Comparison of ENCODE assay signal across 13 cellular contexts in the genomic region with DNA sequence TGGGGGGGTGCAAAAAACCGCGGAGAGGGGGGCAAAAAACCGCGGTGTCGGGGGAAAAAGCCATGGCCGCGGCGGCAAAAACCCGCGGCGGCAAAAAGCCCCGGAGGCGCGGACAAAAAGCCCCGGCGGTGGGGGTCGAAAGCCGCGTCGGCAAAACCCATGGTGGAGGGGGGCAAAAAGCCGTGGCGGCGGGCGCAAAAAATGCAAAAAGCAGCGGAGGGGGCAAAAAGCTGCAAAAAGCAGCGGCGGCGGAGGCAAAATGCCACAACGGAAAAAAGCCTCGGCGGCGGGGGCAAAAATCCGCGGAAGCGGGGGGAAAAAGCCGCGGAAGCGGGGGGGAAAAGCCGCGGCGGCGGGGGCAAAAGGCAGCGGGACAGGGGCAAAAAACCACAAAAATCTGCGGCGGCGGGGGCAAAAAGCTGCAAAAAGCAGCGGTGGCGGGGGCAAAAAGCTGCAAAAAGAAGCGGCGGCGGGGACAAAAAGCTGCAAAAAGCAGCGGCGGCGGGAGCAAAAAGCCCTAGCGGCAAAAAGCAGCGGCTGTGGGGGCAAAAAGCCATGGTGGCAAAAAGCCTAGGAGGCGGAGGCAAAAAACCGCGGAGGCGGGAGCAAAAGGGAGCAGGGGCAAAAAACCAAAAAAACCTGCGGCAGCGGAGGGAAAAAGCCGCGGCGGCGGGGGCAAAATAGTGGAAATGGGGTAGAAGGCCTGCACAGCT.
A peak's percentile ranks its signal among the peaks of the same experiment; 100 is the strongest.
DNase-seq lines count a peak whose midpoint lies in the region; ATAC-seq, FAIRE-seq and TF ChIP-seq lines count a peak whose summit lies in the region.
"Had no signal": no experiment of that assay in that cellular context is flagged by ENCODE, and none has a peak within 500 bp of the region (broad histone marks: within the 10 kb centered on the region; RNA-seq: fewer than 3 reads in every experiment).

No MANE protein-coding gene starts in this region.

- H3K9ac ChIP-seq in HepG2 (ENCODE audit: insufficient read depth, low read depth, low read length): no peak overlapping the region
- H3K9ac ChIP-seq: BLaER1 treated with 17β-estradiol and CSF1 and Interleukin-3, amounts not matched to agents 10 nM and 100 nM had no signal

- no peak for DNase-seq in activated naive CD4-positive, alpha-beta T cell treated with anti-CD3 and anti-CD28 coated beads, Interleukin-2, amount 10 ng/mL, durations not matched to agents 7 days and 5 days
- DNase-seq in activated naive CD4-positive, alpha-beta T cell (lab: John Stamatoyannopoulos, UW): no peak
- DNase-seq in activated naive CD8-positive, alpha-beta T cell treated with anti-CD3 and anti-CD28 coated beads for 36 hours: no peak
- DNase-seq in HepG2 (ENCODE audit: low spot score) (no peak), upper lobe of right lung (no peak), T-cell (no peak), activated T-cell treated with anti-CD3 and anti-CD28 coated beads for 4 hours (no peak)
- DNase-seq: NCI-H2107; stimulated activated naive B cell treated with anti-CD40 and anti-IgM and Interleukin-4, amounts not matched to agents 10 μg/mL and 1 μg/mL and 100 μg/mL, for 72 hours had no signal

- WGBS in HepG2 (ENCODE audit: low lambda C conversion rate): 50% methylated on average over 66 of the region's 66 CpGs

- POLR2A ChIA-PET in HepG2 (lab: Yijun Ruan, JAX): no interaction called here
- POLR2A ChIA-PET in T-cell (lab: Charles Lee): no interaction called here

- H3K4me2 ChIP-seq in HepG2 (ENCODE audit: low read depth, low read length): peak overlapping the region; percentile 39
- H3K4me2 ChIP-seq: BLaER1 treated with 17β-estradiol and CSF1 and Interleukin-3, amounts not matched to agents 10 nM and 100 nM had no signal

- FAIRE-seq in HepG2 (lab: Jason Lieb, UNC): no peak

- peaks cover 29% of the 10 kb centered on the region for H3K27me3 Mint-ChIP-seq in activated naive CD4-positive, alpha-beta T cell treated with anti-CD3 and anti-CD28 coated beads, Interleukin-2, amount 10 ng/mL, durations not matched to agents 7 days and 5 days
- H3K27me3 Mint-ChIP-seq in activated naive CD8-positive, alpha-beta T cell treated with anti-CD3 and anti-CD28 coated beads for 36 hours: peaks cover 53% of the 10 kb centered on the region
- peaks cover 26 to 33% of the 10 kb centered on the region in 2 donors for H3K27me3 Mint-ChIP-seq in T-cell
- H3K27me3 Mint-ChIP-seq: brain had no signal

- TF ChIP-seq EP300 in HepG2 (IDR thresholded peaks at IDR 0.05; ENCODE audit: low read depth in 2 of 2, low read length in 2 of 2): no peak
- TF ChIP-seq EP300 in HepG2 (CRISPR knock-in tag; IDR thresholded peaks at IDR 0.05; ENCODE audit: borderline replicate concordance): no peak

- no peak for ATAC-seq in HepG2
- no peak for ATAC-seq in upper lobe of right lung
- no peak for ATAC-seq in HG02678 (IDR thresholded peaks at IDR 0.05; ENCODE audit: unreplicated experiment)
- no peak for ATAC-seq in T-cell (replicated peaks in 1 of 4)
- ATAC-seq: stimulated activated naive B cell treated with anti-CD40 and anti-IgM and Interleukin-4, amounts not matched to agents 10 μg/mL and 1 μg/mL and 100 μg/mL, for 72 hours had no signal

- in situ Hi-C loops in HepG2 (cut with HindIII; ENCODE audit: extremely low pct_ligation_motif_present, low pct_unique_long_range_greater_than_20kb): no loop called here

- no peaks in the 10 kb centered on the region for H3K9me3 Mint-ChIP-seq in activated naive CD4-positive, alpha-beta T cell treated with anti-CD3 and anti-CD28 coated beads, Interleukin-2, amount 10 ng/mL, durations not matched to agents 7 days and 5 days
- H3K9me3 Mint-ChIP-seq in activated naive CD8-positive, alpha-beta T cell treated with anti-CD3 and anti-CD28 coated beads for 36 hours: peaks cover 12% of the 10 kb centered on the region
- H3K9me3 Mint-ChIP-seq in T-cell: peaks cover 8 to 20% (median 10%) of the 10 kb centered on the region in 3 donors

- peaks cover 3% of the 10 kb centered on the region for H3K4me1 Mint-ChIP-seq in activated naive CD4-positive, alpha-beta T cell treated with anti-CD3 and anti-CD28 coated beads, Interleukin-2, amount 10 ng/mL, durations not matched to agents 7 days and 5 days
- no peaks in the 10 kb centered on the region for H3K4me1 Mint-ChIP-seq in activated naive CD8-positive, alpha-beta T cell treated with anti-CD3 and anti-CD28 coated beads for 36 hours
- H3K4me1 Mint-ChIP-seq in T-cell: peaks cover 2 to 4% (median 4%) of the 10 kb centered on the region in 3 donors
- H3K4me1 Mint-ChIP-seq: brain, memory B cell had no signal

- H3K36me3 ChIP-seq in HepG2 (replicated peaks in 1 of 2; ENCODE audit: control insufficient read depth in 1 of 2, insufficient read depth in 2 of 2, low read length in 2 of 2): no peaks in the 10 kb centered on the region
- no peaks in the 10 kb centered on the region for H3K36me3 ChIP-seq in upper lobe of right lung
- H3K36me3 ChIP-seq: BLaER1 treated with 17β-estradiol and CSF1 and Interleukin-3, amounts not matched to agents 10 nM and 100 nM had no signal

- H3K4me1 ChIP-seq in HepG2 (ENCODE audit: insufficient read depth, low read length) (no peaks in the 10 kb centered on the region), upper lobe of right lung (no peaks in the 10 kb centered on the region)
- H3K4me1 ChIP-seq: BLaER1 treated with 17β-estradiol and CSF1 and Interleukin-3, amounts not matched to agents 10 nM and 100 nM had no signal

- TF ChIP-seq CTCF in HepG2 (CRISPR knock-in tag; IDR thresholded peaks at IDR 0.05) (no peak), upper lobe of right lung (IDR thresholded peaks at IDR 0.05) (no peak)

- H3K27ac ChIP-seq in HepG2 (ENCODE audit: extremely low read length, insufficient read depth, low read length) (no peak overlapping the region), upper lobe of right lung (no peak overlapping the region)
- H3K27ac ChIP-seq: BLaER1 treated with 17β-estradiol and CSF1 and Interleukin-3, amounts not matched to agents 10 nM and 100 nM had no signal

- CTCF ChIA-PET in activated naive CD4-positive, alpha-beta T cell treated with anti-CD3 and anti-CD28 coated beads, Interleukin-2, amount 10 ng/mL, durations not matched to agents 7 days and 5 days (lab: Charles Lee): no interaction called here
- CTCF ChIA-PET in HepG2 (lab: Yijun Ruan, JAX; ENCODE audit: low intra/inter-chr PET ratio, low total read pairs): no interaction called here
- CTCF ChIA-PET in T-cell (lab: Charles Lee): no interaction called here

- no TSS peak for BruUV-seq in HepG2 (replicated peaks; lab: Mats Ljungman, UMichigan)

- H3K4me3 ChIP-seq in HepG2 (replicated peaks in 1 of 3; ENCODE audit: insufficient read depth in 1 of 3, low read depth in 2 of 3, low read length in 3 of 3) (peak overlapping the region; percentile 40 to 50 (median 49); a peak in 4 of 6 replicates), upper lobe of right lung (peak overlapping the region; percentile 35)

- no peaks in the 10 kb centered on the region for H4K20me1 ChIP-seq in HepG2 (ENCODE audit: insufficient read depth, low read length)
- H4K20me1 ChIP-seq: BLaER1 treated with 17β-estradiol and CSF1 and Interleukin-3, amounts not matched to agents 10 nM and 100 nM had no signal

- H2AFZ ChIP-seq in HepG2 (ENCODE audit: low read length): no peak overlapping the region

- no peak overlapping the region for H3K4me3 Mint-ChIP-seq in activated naive CD4-positive, alpha-beta T cell treated with anti-CD3 and anti-CD28 coated beads, Interleukin-2, amount 10 ng/mL, durations not matched to agents 7 days and 5 days
- H3K4me3 Mint-ChIP-seq in activated naive CD8-positive, alpha-beta T cell treated with anti-CD3 and anti-CD28 coated beads for 36 hours: peak overlapping the region; percentile 4
- H3K4me3 Mint-ChIP-seq in T-cell: peak overlapping the region in 1 of 3 donors; percentile 10
- H3K4me3 Mint-ChIP-seq: brain; stimulated activated naive B cell treated with anti-CD40 and anti-IgM and Interleukin-4, amounts not matched to agents 10 μg/mL and 1 μg/mL and 100 μg/mL, for 72 hours had no signal

- no peaks in the 10 kb centered on the region for H3K9me3 ChIP-seq in HepG2 (ENCODE audit: low read length)
- H3K9me3 ChIP-seq in upper lobe of right lung: no peaks in the 10 kb centered on the region

- TF ChIP-seq POLR2A in HepG2 (IDR thresholded peaks at IDR 0.05; ENCODE audit: insufficient read depth in 1 of 2, low read depth in 2 of 2, low read length in 2 of 2): no peak

- intact Hi-C loops in HepG2 (cut with micrococcal nuclease; ENCODE audit: unreplicated experiment) (no loop called here), upper lobe of right lung (cut with DNase I) (no loop called here)

- peaks cover 4% of the 10 kb centered on the region for H3K36me3 Mint-ChIP-seq in activated naive CD4-positive, alpha-beta T cell treated with anti-CD3 and anti-CD28 coated beads, Interleukin-2, amount 10 ng/mL, durations not matched to agents 7 days and 5 days
- H3K36me3 Mint-ChIP-seq in activated naive CD8-positive, alpha-beta T cell treated with anti-CD3 and anti-CD28 coated beads for 36 hours: peaks cover 3% of the 10 kb centered on the region
- no peaks in the 10 kb centered on the region for H3K36me3 Mint-ChIP-seq in T-cell
- H3K36me3 Mint-ChIP-seq: brain; memory B cell; stimulated activated naive B cell treated with anti-CD40 and anti-IgM and Interleukin-4, amounts not matched to agents 10 μg/mL and 1 μg/mL and 100 μg/mL, for 72 hours had no signal

- H3K27ac Mint-ChIP-seq in activated naive CD4-positive, alpha-beta T cell treated with anti-CD3 and anti-CD28 coated beads, Interleukin-2, amount 10 ng/mL, durations not matched to agents 7 days and 5 days: peak overlapping the region; percentile 25
- no peak overlapping the region for H3K27ac Mint-ChIP-seq in activated naive CD8-positive, alpha-beta T cell treated with anti-CD3 and anti-CD28 coated beads for 36 hours
- H3K27ac Mint-ChIP-seq in T-cell: no peak overlapping the region
- H3K27ac Mint-ChIP-seq: brain; memory B cell; stimulated activated naive B cell treated with anti-CD40 and anti-IgM and Interleukin-4, amounts not matched to agents 10 μg/mL and 1 μg/mL and 100 μg/mL, for 72 hours had no signal

- no peak for TF ChIP-seq RAD21 in HepG2 (CRISPR knock-in tag; IDR thresholded peaks at IDR 0.05)

- H3K27me3 ChIP-seq in HepG2 (ENCODE audit: control insufficient read depth in 1 of 2, insufficient read depth in 2 of 2, low read length in 2 of 2) (no peaks in the 10 kb centered on the region; a peak in 1 of 5 replicates), upper lobe of right lung (peaks cover 19% of the 10 kb centered on the region)
- H3K27me3 ChIP-seq: BLaER1 treated with 17β-estradiol and CSF1 and Interleukin-3, amounts not matched to agents 10 nM and 100 nM had no signal

- no peaks in the 10 kb centered on the region for H3K79me2 ChIP-seq in HepG2 (ENCODE audit: insufficient read depth, low read length)

TF ChIP-seq in HepG2, 621 proteins besides CTCF, POLR2A, EP300 and RAD21 (continues in another document):
- TF ChIP-seq HOXD1 (CRISPR knock-in tag; IDR thresholded peaks at IDR 0.05) (no peak), ZNF570 (CRISPR knock-in tag; IDR thresholded peaks at IDR 0.05; ENCODE audit: borderline replicate concordance) (no peak), RBM39 (IDR thresholded peaks at IDR 0.05; ENCODE audit: low read depth, low read length, poor library complexity, severe bottlenecking) (peak; percentile 37)
